14 cellular contexts compared by ENCODE assay signal in the genomic region with DNA sequence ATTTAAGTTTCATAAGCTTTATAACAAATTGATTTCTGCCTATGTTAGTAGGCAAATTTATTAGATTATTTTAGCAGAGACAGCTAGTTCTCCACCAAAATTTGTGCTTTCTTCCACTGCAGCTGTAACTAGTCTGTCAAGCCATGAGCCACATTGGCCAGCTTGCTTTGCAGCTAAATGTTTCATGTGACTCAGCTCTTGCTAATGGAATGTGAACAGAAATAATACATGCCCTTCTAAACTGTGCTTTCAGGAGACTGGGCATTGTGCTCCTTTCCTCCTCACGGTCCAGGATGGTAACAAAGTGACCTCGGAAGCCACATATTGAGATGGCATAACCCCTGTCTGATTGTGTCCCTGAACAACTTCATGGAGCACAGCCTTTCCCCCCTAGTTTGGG. TPM values are rescaled to one million over a fixed set of nuclear protein-coding genes. Genes with fewer than 3 reads are reported as not detected.
DNase-seq lines count a peak whose midpoint lies in the region; ATAC-seq and TF ChIP-seq lines count a peak whose summit lies in the region.
"Had no signal": no experiment of that assay in that cellular context is flagged by ENCODE, and none has a peak within 500 bp of the region (broad histone marks: within the 10 kb centered on the region; RNA-seq: fewer than 3 reads in every experiment).

No MANE protein-coding gene starts in this region.

- H2AK9ac ChIP-seq in IMR-90 (replicated peaks; ENCODE audit: low read depth, low read length, poor library complexity): no peak overlapping the region

- H2BK20ac ChIP-seq in IMR-90 (ENCODE audit: low read depth, low read length): no peak overlapping the region

- dilution Hi-C loops in IMR-90 (cut with HindIII; ENCODE audit: low sequenced_read_pairs, unreplicated experiment): no loop called here

- POLR2A ChIA-PET in IMR-90 (lab: Charles Lee; ENCODE audit: unreplicated experiment): no interaction called here

- no peaks in the 10 kb centered on the region for H3K79me1 ChIP-seq in IMR-90 (ENCODE audit: low read depth in 1 of 2, low read length in 2 of 2)

- H3K79me2 ChIP-seq in ACC112 (ENCODE audit: control insufficient read depth, insufficient read depth, low read length, unreplicated experiment): no peaks in the 10 kb centered on the region

- no peak overlapping the region for H3K9ac ChIP-seq in IMR-90 (ENCODE audit: low read depth, low read length)

- no peak for TF ChIP-seq RAD21 in IMR-90 (IDR thresholded peaks at IDR 0.05; ENCODE audit: low read length)

- ATAC-seq in IMR-90 (ENCODE audit: low read depth) (peak; percentile 98), GM18498 (IDR thresholded peaks at IDR 0.05; ENCODE audit: unreplicated experiment) (no peak)

- H3K27me3 ChIP-seq in ACC112 (ENCODE audit: insufficient read depth, low read length): peaks cover 11% of the 10 kb centered on the region; the same call in 1 of the 2 replicates
- peaks cover 5% of the 10 kb centered on the region for H3K27me3 ChIP-seq in IMR-90 (ENCODE audit: control insufficient read depth, insufficient read depth, low read length)
- H3K27me3 ChIP-seq: adrenal gland had no signal

- H3K4me1 ChIP-seq in ACC112 (ENCODE audit: control insufficient read depth, insufficient read depth, low read length, unreplicated experiment) (peaks cover 24% of the 10 kb centered on the region), IMR-90 (ENCODE audit: control insufficient read depth, insufficient read depth, low read length) (peaks cover 5% of the 10 kb centered on the region)
- H3K4me1 ChIP-seq: adrenal gland had no signal

- H2BK5ac ChIP-seq in IMR-90 (ENCODE audit: low read depth, low read length, poor library complexity, severe bottlenecking): no peak overlapping the region

- H2AK5ac ChIP-seq in IMR-90 (ENCODE audit: low read depth, low read length): no peak overlapping the region

- no peak overlapping the region for H4K8ac ChIP-seq in IMR-90 (ENCODE audit: low read depth in 2 of 2, low read length in 2 of 2)

- H3K36me3 ChIP-seq in ACC112 (ENCODE audit: insufficient read depth, low read length): no peaks in the 10 kb centered on the region
- H3K36me3 ChIP-seq in IMR-90 (ENCODE audit: control insufficient read depth, insufficient read depth, low read length): no peaks in the 10 kb centered on the region
- H3K36me3 ChIP-seq: adrenal gland, neutrophil had no signal

- H2BK15ac ChIP-seq in IMR-90 (ENCODE audit: low read depth, low read length): no peak overlapping the region

- no peaks in the 10 kb centered on the region for H3K9me1 ChIP-seq in IMR-90 (ENCODE audit: insufficient read depth, low read length)

- WGBS in IMR-90 (ENCODE audit: extremely low coverage in 2 of 2, insufficient read length in 1 of 2), 2 experiments: no CpG with 5 or more reads among the region's 2 CpGs

- H3K14ac ChIP-seq in IMR-90 (replicated peaks; ENCODE audit: low read depth, low read length): 0 out of 2 replicates have a peak overlapping the region, but pooled peaks have one; percentile 55

- no peaks in the 10 kb centered on the region for H4K20me1 ChIP-seq in IMR-90 (ENCODE audit: insufficient read depth, low read length)

- no peak overlapping the region for H3K56ac ChIP-seq in IMR-90 (ENCODE audit: extremely low read depth, insufficient read depth, low read length)

- H4K5ac ChIP-seq in IMR-90 (ENCODE audit: low read depth, low read length): no peak overlapping the region

- 0 out of 2 replicates have a peak overlapping the region, but pooled peaks have one; percentile 16 for H2BK120ac ChIP-seq in IMR-90 (ENCODE audit: low read depth, low read length)

- H3K23ac ChIP-seq in IMR-90 (ENCODE audit: low read depth, low read length): no peak overlapping the region

- TF ChIP-seq CTCF in IMR-90 (conservative IDR thresholded peaks at IDR 0.05; ENCODE audit: low read depth, low read length): no peak

- no TSS peak for BruUV-seq in IMR-90 (replicated peaks; lab: Mats Ljungman, UMichigan)

- H3K27ac ChIP-seq in ACC112 (ENCODE audit: low read depth, low read length) (no peak overlapping the region), IMR-90 (ENCODE audit: insufficient read depth, low read length) (no peak overlapping the region)
- H3K27ac ChIP-seq: adrenal gland, neutrophil had no signal

- H3K4me3 ChIP-seq in ACC112 (ENCODE audit: low read depth, low read length) (no peak overlapping the region), IMR-90 (ENCODE audit: insufficient read depth, low read depth, low read length) (no peak overlapping the region)
- H3K4me3 ChIP-seq: adrenal gland had no signal

- CTCF ChIA-PET in IMR-90 (lab: Yijun Ruan, JAX): interaction anchor here (0.5 kb wide), 1 partner anchor 45 kb away, joined by 3 read pairs; no protein-coding TSS in a partner anchor

- H2AFZ ChIP-seq in ACC112 (ENCODE audit: low read length, unreplicated experiment) (peak overlapping the region; percentile 34), IMR-90 (replicated peaks; ENCODE audit: low read length, poor library complexity) (peak overlapping the region; percentile 74)

- H4K91ac ChIP-seq in IMR-90 (ENCODE audit: insufficient read depth, low read depth, low read length): no peak overlapping the region

- intact Hi-C loops in IMR-90 (cut with micrococcal nuclease): no loop called here

- DNase-seq in IMR-90: peak; percentile 71
- peak; percentile 24 for DNase-seq in epidermal melanocyte (ENCODE audit: insufficient read length, low spot score)
- peak; percentile 20 for DNase-seq in medulla oblongata (ENCODE audit: extremely low spot score)
- DNase-seq in activated naive CD4-positive, alpha-beta T cell treated with Interleukin-2 at 50 U/mL for 16 hours: no peak
- no peak for DNase-seq in SW480 (ENCODE audit: low spot score)
- DNase-seq in DMS79 (lab: John Stamatoyannopoulos, UW): no peak
- DNase-seq: ACHN; DND-41; MV-4-11; stimulated activated CD4-positive, alpha-beta T cell treated with anti-CD3 and anti-CD28 coated beads, Interleukin-4, amount 100 ng/mL, for 24 hours had no signal

- TF ChIP-seq POLR2A in IMR-90 (IDR thresholded peaks at IDR 0.05; ENCODE audit: low read depth, low read length): no peak

- in situ Hi-C loops in IMR-90 (cut with MboI; ENCODE audit: low sequenced_read_pairs): no loop called here

- H3K4me2 ChIP-seq in IMR-90 (ENCODE audit: low read depth, low read length): peak overlapping the region; percentile 27; the same call in 1 of the 2 replicates

- no peak overlapping the region for H3K18ac ChIP-seq in IMR-90 (ENCODE audit: low read depth, low read length)

- no peaks in the 10 kb centered on the region for H3K9me3 ChIP-seq in IMR-90 (ENCODE audit: control insufficient read depth, insufficient read depth, low read length)
- H3K9me3 ChIP-seq: adrenal gland, neutrophil had no signal

- H3K4ac ChIP-seq in IMR-90 (ENCODE audit: low read depth, low read length): no peak overlapping the region

TF ChIP-seq in IMR-90, 13 proteins besides CTCF, POLR2A, EP300 and RAD21:
- no peak for TF ChIP-seq FOS (IDR thresholded peaks at IDR 0.05; ENCODE audit: low read depth, low read length)
- no peak for TF ChIP-seq RCOR1 (IDR thresholded peaks at IDR 0.05; ENCODE audit: insufficient replicate concordance, low read length)
- no peak for TF ChIP-seq MAZ (IDR thresholded peaks at IDR 0.05; ENCODE audit: borderline replicate concordance, low read depth, low read length)
- TF ChIP-seq NFE2L2 (IDR thresholded peaks at IDR 0.05; ENCODE audit: low read depth, low read length): no peak
- no peak for TF ChIP-seq MXI1 (IDR thresholded peaks at IDR 0.05; ENCODE audit: borderline replicate concordance, low read depth, low read length)
- TF ChIP-seq SMC3 (IDR thresholded peaks at IDR 0.05; ENCODE audit: low read depth, low read length): no peak
- no peak for TF ChIP-seq CHD1 (IDR thresholded peaks at IDR 0.05; ENCODE audit: low read depth, low read length)
- TF ChIP-seq BHLHE40 (IDR thresholded peaks at IDR 0.05; ENCODE audit: low read depth, low read length): no peak
- no peak for TF ChIP-seq CEBPB (IDR thresholded peaks at IDR 0.05; ENCODE audit: low read depth, low read length)
- TF ChIP-seq, protein P1, sequence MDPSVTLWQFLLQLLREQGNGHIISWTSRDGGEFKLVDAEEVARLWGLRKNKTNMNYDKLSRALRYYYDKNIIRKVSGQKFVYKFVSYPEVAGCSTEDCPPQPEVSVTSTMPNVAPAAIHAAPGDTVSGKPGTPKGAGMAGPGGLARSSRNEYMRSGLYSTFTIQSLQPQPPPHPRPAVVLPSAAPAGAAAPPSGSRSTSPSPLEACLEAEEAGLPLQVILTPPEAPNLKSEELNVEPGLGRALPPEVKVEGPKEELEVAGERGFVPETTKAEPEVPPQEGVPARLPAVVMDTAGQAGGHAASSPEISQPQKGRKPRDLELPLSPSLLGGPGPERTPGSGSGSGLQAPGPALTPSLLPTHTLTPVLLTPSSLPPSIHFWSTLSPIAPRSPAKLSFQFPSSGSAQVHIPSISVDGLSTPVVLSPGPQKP (IDR thresholded peaks at IDR 0.05; ENCODE audit: borderline replicate concordance, low read depth, low read length): no peak
- TF ChIP-seq RFX5 (IDR thresholded peaks at IDR 0.05; ENCODE audit: low read depth, low read length): no peak
- TF ChIP-seq MAFK (IDR thresholded peaks at IDR 0.05; ENCODE audit: low read depth, low read length): no peak
- TF ChIP-seq, protein P2, sequence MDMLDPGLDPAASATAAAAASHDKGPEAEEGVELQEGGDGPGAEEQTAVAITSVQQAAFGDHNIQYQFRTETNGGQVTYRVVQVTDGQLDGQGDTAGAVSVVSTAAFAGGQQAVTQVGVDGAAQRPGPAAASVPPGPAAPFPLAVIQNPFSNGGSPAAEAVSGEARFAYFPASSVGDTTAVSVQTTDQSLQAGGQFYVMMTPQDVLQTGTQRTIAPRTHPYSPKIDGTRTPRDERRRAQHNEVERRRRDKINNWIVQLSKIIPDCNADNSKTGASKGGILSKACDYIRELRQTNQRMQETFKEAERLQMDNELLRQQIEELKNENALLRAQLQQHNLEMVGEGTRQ (IDR thresholded peaks at IDR 0.05; ENCODE audit: low read depth, low read length): no peak
TF ChIP-seq in IMR-90: peak in this region for 0.

RNA-seq across cellular contexts. Expression of a gene that starts 51.4 kb away (rescaled TPM):
- 46.1 and 57.8 TPM in 2 replicates for total RNA-seq in IMR-90 (2012; rRNA removed)
- 11.0 and 12.9 TPM in 2 replicates for polyA plus RNA-seq in IMR-90 (2012; rRNA removed)
- 2.6 and 4.2 TPM in 2 replicates for polyA plus RNA-seq in IMR-90 (2012; cell fraction: cytosol; rRNA removed)
- 1.5 and 8.4 TPM in 2 replicates for polyA plus RNA-seq in IMR-90 (2012; cell fraction: nucleus; rRNA removed; ENCODE audit: low replicate concordance)

Comparison
In these comparisons a context has a peak if more than half of its experiments do, and no peak if none do; other contexts are left out.
1. DNase-seq: peak in IMR-90 (single experiment), epidermal melanocyte (single experiment) and medulla oblongata (single experiment); none in activated naive CD4-positive, alpha-beta T cell treated with Interleukin-2 at 50 U/mL for 16 hours (single experiment), SW480 (single experiment) and DMS79 (single experiment).